Comparison of ENCODE assay signal across 2 cellular contexts in the genomic region with DNA sequence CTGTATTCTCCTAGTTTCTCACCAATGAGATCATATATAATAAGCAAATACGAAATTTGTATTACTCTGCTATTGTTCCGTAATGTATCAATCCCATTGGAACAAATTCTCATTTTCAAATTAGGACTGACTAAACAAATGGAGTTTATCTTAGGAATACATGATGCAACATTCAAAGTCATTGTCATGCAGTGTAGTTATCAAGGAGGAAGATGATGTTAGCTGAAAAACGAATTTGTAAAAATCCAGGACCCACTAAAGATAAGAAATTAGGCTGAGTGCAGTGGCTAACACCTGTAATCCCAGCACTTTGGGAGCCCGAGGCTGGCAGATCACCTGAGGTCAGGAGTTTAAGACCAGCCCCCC.
TF ChIP-seq lines count a peak whose summit lies in the region.

No MANE protein-coding gene starts in this region.

TF ChIP-seq in IMR-90, 13 proteins besides CTCF, POLR2A, EP300 and RAD21:
- TF ChIP-seq, protein P1, sequence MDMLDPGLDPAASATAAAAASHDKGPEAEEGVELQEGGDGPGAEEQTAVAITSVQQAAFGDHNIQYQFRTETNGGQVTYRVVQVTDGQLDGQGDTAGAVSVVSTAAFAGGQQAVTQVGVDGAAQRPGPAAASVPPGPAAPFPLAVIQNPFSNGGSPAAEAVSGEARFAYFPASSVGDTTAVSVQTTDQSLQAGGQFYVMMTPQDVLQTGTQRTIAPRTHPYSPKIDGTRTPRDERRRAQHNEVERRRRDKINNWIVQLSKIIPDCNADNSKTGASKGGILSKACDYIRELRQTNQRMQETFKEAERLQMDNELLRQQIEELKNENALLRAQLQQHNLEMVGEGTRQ (IDR thresholded peaks at IDR 0.05; ENCODE audit: low read depth, low read length): no peak
- peak; percentile 28; the same call in 1 of the 2 replicates for TF ChIP-seq CEBPB (IDR thresholded peaks at IDR 0.05; ENCODE audit: low read depth, low read length)

TF ChIP-seq in WTC11, 78 proteins besides CTCF, POLR2A, EP300 and RAD21:
- TF ChIP-seq EMX1 (CRISPR knock-in tag; IDR thresholded peaks at IDR 0.05) (no peak), ZNF138 (CRISPR knock-in tag; conservative IDR thresholded peaks at IDR 0.05) (no peak), MYBL2 (CRISPR knock-in tag; IDR thresholded peaks at IDR 0.05) (no peak)
